ENCODE assay signal across 20 cellular contexts in genomic region chr11:134737563-134738510, GRCh38.
A peak's percentile ranks its signal among the peaks of the same experiment; 100 is the strongest.
DNase-seq lines count a peak whose midpoint lies in the region; ATAC-seq, FAIRE-seq and TF ChIP-seq lines count a peak whose summit lies in the region.
"Had no signal": no experiment of that assay in that cellular context is flagged by ENCODE, and none has a peak within 500 bp of the region (broad histone marks: within the 10 kb centered on the region; RNA-seq: fewer than 3 reads in every experiment).

No MANE protein-coding gene starts in this region.

- TF ChIP-seq POLR2A in H1 (IDR thresholded peaks at IDR 0.05; ENCODE audit: control extremely low read depth in 1 of 2, low read depth in 2 of 2, low read length in 2 of 2), result no peak
- TF ChIP-seq POLR2A in esophagus muscularis mucosa (IDR thresholded peaks at IDR 0.05; ENCODE audit: low read depth), result no peak

- no peak overlapping the region; the same call in 1 of the 2 replicates for H4K8ac ChIP-seq in H1 (ENCODE audit: extremely low read depth, insufficient read depth, low read length)

- H2BK15ac ChIP-seq in H1 (ENCODE audit: low read length), result peak overlapping the region; percentile 31; the same call in 1 of the 2 replicates

- no peaks in the 10 kb centered on the region for H3K9me3 Mint-ChIP-seq in stimulated activated naive CD8-positive, alpha-beta T cell treated with anti-CD3 and anti-CD28 coated beads, Interleukin-15, amount 100 ng/mL, for 72 hours
- H3K9me3 Mint-ChIP-seq: CD8-positive, alpha-beta T cell had no signal

- no peak overlapping the region for H2AFZ ChIP-seq in H1 (ENCODE audit: low read length)
- H2AFZ ChIP-seq in smooth muscle cell (ENCODE audit: low read depth), result no peak overlapping the region
- H2AFZ ChIP-seq: GM23248 had no signal

- intact Hi-C loops in esophagus muscularis mucosa (cut with DNase I), result no loop called here

- DNase-seq in stimulated activated naive CD8-positive, alpha-beta T cell treated with anti-CD3 and anti-CD28 coated beads, Interleukin-15, amount 100 ng/mL, for 72 hours, result no peak
- no peak for DNase-seq in stimulated activated naive CD8-positive, alpha-beta T cell treated with anti-CD3 and anti-CD28 coated beads, Interleukin-15, Interleukin-2, amounts not matched to agents 100 U/mL and 50 U/mL, for 24 hours
- DNase-seq in H1 (ENCODE audit: low read depth in 1 of 2, low spot score in 2 of 2) (no peak), mesenteric fat pad (ENCODE audit: low spot score) (peak; percentile 71), esophagus muscularis mucosa (ENCODE audit: extremely low spot score) (no peak), smooth muscle cell (lab: John Stamatoyannopoulos, UW; ENCODE audit: unreplicated experiment) (no peak), D721Med (ENCODE audit: insufficient read length, low spot score) (no peak)
- DNase-seq: Calu3; CD8-positive, alpha-beta T cell; DMS 273 treated with DMSO at 0.1 percent for 48 hours; DMS53; GM23248; H7; HFFc6 had no signal

- no peak overlapping the region for H3K23ac ChIP-seq in H1 (ENCODE audit: insufficient read length)

- H3K36me3 ChIP-seq in H1 (ENCODE audit: control insufficient read depth in 2 of 4, insufficient read depth in 4 of 4, low read length in 3 of 4) (no peaks in the 10 kb centered on the region), esophagus muscularis mucosa (no peaks in the 10 kb centered on the region), smooth muscle cell (ENCODE audit: low read depth) (no peaks in the 10 kb centered on the region)
- H3K36me3 ChIP-seq: BLaER1 treated with 17β-estradiol and CSF1 and Interleukin-3, amounts not matched to agents 10 nM and 100 nM had no signal

- no peak; a peak in 1 of 4 replicates for TF ChIP-seq RAD21 in H1 (IDR thresholded peaks at IDR 0.05 in 1 of 2, conservative IDR thresholded peaks at IDR 0.05 in 1 of 2; ENCODE audit: low read depth in 2 of 2, low read length in 2 of 2)

- H3K9me3 ChIP-seq in H1 (ENCODE audit: insufficient read depth in 2 of 2, low read depth in 1 of 2, low read length in 1 of 2), result no peaks in the 10 kb centered on the region; a peak in 1 of 4 replicates
- H3K9me3 ChIP-seq in esophagus muscularis mucosa, result no peaks in the 10 kb centered on the region
- no peaks in the 10 kb centered on the region for H3K9me3 ChIP-seq in smooth muscle cell (replicated peaks; ENCODE audit: low read depth)
- H3K9me3 ChIP-seq: BLaER1 treated with 17β-estradiol and CSF1 and Interleukin-3, amounts not matched to agents 10 nM and 100 nM had no signal

- H3K9ac ChIP-seq in H1 (replicated peaks in 1 of 4; ENCODE audit: extremely low read depth in 1 of 4, low read depth in 3 of 4, low read length in 3 of 4) (no peak overlapping the region), smooth muscle cell (ENCODE audit: low read depth) (no peak overlapping the region)
- H3K9ac ChIP-seq: BLaER1 treated with 17β-estradiol and CSF1 and Interleukin-3, amounts not matched to agents 10 nM and 100 nM; GM23248 had no signal

- no peak overlapping the region for H3K27ac Mint-ChIP-seq in stimulated activated naive CD8-positive, alpha-beta T cell treated with anti-CD3 and anti-CD28 coated beads, Interleukin-15, amount 100 ng/mL, for 72 hours
- H3K27ac Mint-ChIP-seq: B cell; CD8-positive, alpha-beta T cell; HFFc6 had no signal

- no peak overlapping the region for H3K56ac ChIP-seq in H1 (replicated peaks; ENCODE audit: insufficient read length, low read depth, low read length)

- H2AK5ac ChIP-seq in H1 (ENCODE audit: low read depth, low read length), result peak overlapping the region; percentile 39

- H2BK20ac ChIP-seq in H1 (ENCODE audit: low read length), result 0 out of 2 replicates have a peak overlapping the region, but pooled peaks have one; percentile 34

- peak; percentile 14 for ATAC-seq in stimulated activated naive CD8-positive, alpha-beta T cell treated with anti-CD3 and anti-CD28 coated beads, Interleukin-15, amount 100 ng/mL, for 72 hours
- ATAC-seq in stimulated activated naive CD8-positive, alpha-beta T cell treated with anti-CD3 and anti-CD28 coated beads, Interleukin-15, Interleukin-2, amounts not matched to agents 100 U/mL and 50 U/mL, for 24 hours, result no peak
- ATAC-seq: CD8-positive, alpha-beta T cell; HCT116; K562 had no signal

- no peak for FAIRE-seq in H1 (lab: Jason Lieb, UNC)
- no peak for FAIRE-seq in D721Med (lab: Jason Lieb, UNC)
- FAIRE-seq: G401.6, GM12891, K562 had no signal

- H3K4me3 ChIP-seq in H1 (ENCODE audit: extremely low read depth in 1 of 4, insufficient read depth in 2 of 4, low read depth in 3 of 4, low read length in 4 of 4) (no peak overlapping the region), esophagus muscularis mucosa (no peak overlapping the region), smooth muscle cell (no peak overlapping the region)
- H3K4me3 ChIP-seq: BLaER1 treated with 17β-estradiol and CSF1 and Interleukin-3, amounts not matched to agents 10 nM and 100 nM; GM23248; K562 had no signal

- 83% methylated on average over 12 of the region's 20 CpGs; no CpG with 5 or more reads in 1 of the 2 experiments for WGBS in H1 (ENCODE audit: extremely low coverage in 1 of 2, insufficient coverage in 1 of 2, insufficient read length in 1 of 2, insufficient replicate concordance in 2 of 2, low coverage in 1 of 2, low lambda C conversion rate in 2 of 2, missing lambda C conversion rate in 1 of 2), 2 experiments
- 85% methylated on average over 15 of the region's 20 CpGs for WGBS in esophagus muscularis mucosa
- 86% methylated on average over 20 of the region's 20 CpGs for WGBS in smooth muscle cell (ENCODE audit: low lambda C conversion rate)

- CTCF ChIA-PET in H1 (lab: Charles Lee; ENCODE audit: partially characterized antibody), result interaction anchor here (0.6 to 1.7 kb wide), 4 partner anchors 11 to 162 kb away, joined by 3 to 8 read pairs (median 3); no protein-coding TSS in a partner anchor

- H4K20me1 ChIP-seq in H1 (replicated peaks in 1 of 2; ENCODE audit: control insufficient read depth in 1 of 2, insufficient read depth in 2 of 2, low read length in 2 of 2) (peaks cover 0 to 8% of the 10 kb centered on the region in 2 experiments), smooth muscle cell (ENCODE audit: low read depth) (peaks cover 3% of the 10 kb centered on the region)
- H4K20me1 ChIP-seq: BLaER1 treated with 17β-estradiol and CSF1 and Interleukin-3, amounts not matched to agents 10 nM and 100 nM had no signal

- H4K5ac ChIP-seq in H1 (ENCODE audit: insufficient read length, low read depth, low read length), result no peak overlapping the region

- H3K27me3 Mint-ChIP-seq in stimulated activated naive CD8-positive, alpha-beta T cell treated with anti-CD3 and anti-CD28 coated beads, Interleukin-15, amount 100 ng/mL, for 72 hours, result no peaks in the 10 kb centered on the region

- peak overlapping the region; percentile 40 for H3K14ac ChIP-seq in H1 (ENCODE audit: insufficient read length)

- no peak overlapping the region for H3K4me3 Mint-ChIP-seq in stimulated activated naive CD8-positive, alpha-beta T cell treated with anti-CD3 and anti-CD28 coated beads, Interleukin-15, amount 100 ng/mL, for 72 hours
- H3K4me3 Mint-ChIP-seq: B cell; CD8-positive, alpha-beta T cell; HFFc6 had no signal

- H3K79me1 ChIP-seq in H1 (ENCODE audit: low read depth, low read length), result 0 out of 2 replicates have a peak, but pooled peaks cover 3% of the 10 kb centered on the region

- H3K18ac ChIP-seq in H1 (ENCODE audit: extremely low read depth, low read length), result peak overlapping the region; percentile 51

- H2BK120ac ChIP-seq in H1 (replicated peaks; ENCODE audit: low read depth, low read length), result peak overlapping the region; percentile 79

- H3K27ac ChIP-seq in H1 (ENCODE audit: low read depth, low read length) (no peak overlapping the region; the same call in 1 of the 2 replicates), esophagus muscularis mucosa (replicated peaks in 1 of 4) (no peak overlapping the region), smooth muscle cell (ENCODE audit: low read depth) (no peak overlapping the region)
- H3K27ac ChIP-seq: BLaER1 treated with 17β-estradiol and CSF1 and Interleukin-3, amounts not matched to agents 10 nM and 100 nM; GM23248 had no signal

- TF ChIP-seq CTCF in H1 (IDR thresholded peaks at IDR 0.05; ENCODE audit: control extremely low read depth in 1 of 3, insufficient read depth in 1 of 3, low read depth in 1 of 3, low read length in 3 of 3) (no peak), esophagus muscularis mucosa (IDR thresholded peaks at IDR 0.05) (no peak), smooth muscle cell (IDR thresholded peaks at IDR 0.05; ENCODE audit: borderline replicate concordance, insufficient read depth, poor library complexity, severe bottlenecking) (no peak), D721Med (IDR thresholded peaks at IDR 0.05; ENCODE audit: insufficient read depth, missing control alignments) (no peak)

- H2BK12ac ChIP-seq in H1 (ENCODE audit: low read depth, low read length), result peak overlapping the region; percentile 80

- peaks cover 0 to 3% (median 0%) of the 10 kb centered on the region in 4 experiments; a peak in 1 of 7 replicates for H3K27me3 ChIP-seq in H1 (replicated peaks in 1 of 4; ENCODE audit: control insufficient read depth in 3 of 4, extremely low read depth in 1 of 4, insufficient read depth in 3 of 4, low read length in 3 of 4)
- H3K27me3 ChIP-seq in esophagus muscularis mucosa, result no peaks in the 10 kb centered on the region
- no peaks in the 10 kb centered on the region for H3K27me3 ChIP-seq in smooth muscle cell (ENCODE audit: low read depth)
- H3K27me3 ChIP-seq: BLaER1 treated with 17β-estradiol and CSF1 and Interleukin-3, amounts not matched to agents 10 nM and 100 nM had no signal

- H3K23me2 ChIP-seq in H1 (ENCODE audit: low read depth, low read length), result peaks cover 18% of the 10 kb centered on the region

- H3F3A ChIP-seq in smooth muscle cell (ENCODE audit: low read depth), result peaks cover 1% of the 10 kb centered on the region

- peaks cover 12% of the 10 kb centered on the region for H3K4me1 Mint-ChIP-seq in stimulated activated naive CD8-positive, alpha-beta T cell treated with anti-CD3 and anti-CD28 coated beads, Interleukin-15, amount 100 ng/mL, for 72 hours
- H3K4me1 Mint-ChIP-seq: B cell had no signal

- peak overlapping the region; percentile 91 for H4K91ac ChIP-seq in H1 (replicated peaks; ENCODE audit: insufficient read length, low read length)

- POLR2A ChIA-PET in H1 (lab: Charles Lee; ENCODE audit: partially characterized antibody), result no interaction called here

- H3K4me2 ChIP-seq in H1 (ENCODE audit: insufficient read depth in 1 of 2, low read depth in 2 of 2, low read length in 2 of 2) (0 out of 4 replicates have a peak overlapping the region, but pooled peaks of 1 of the 2 experiments have one; percentile 14), smooth muscle cell (no peak overlapping the region)
- H3K4me2 ChIP-seq: BLaER1 treated with 17β-estradiol and CSF1 and Interleukin-3, amounts not matched to agents 10 nM and 100 nM had no signal

- H2BK5ac ChIP-seq in H1 (ENCODE audit: low read depth, low read length), result no peak overlapping the region

- H3K79me2 ChIP-seq in H1 (ENCODE audit: control insufficient read depth in 1 of 2, insufficient read depth in 2 of 2, low read length in 2 of 2) (no peaks in the 10 kb centered on the region), smooth muscle cell (ENCODE audit: low read depth) (no peaks in the 10 kb centered on the region)

- H3K4me1 ChIP-seq in H1 (replicated peaks in 1 of 4; ENCODE audit: control insufficient read depth in 3 of 4, insufficient read depth in 4 of 4, low read length in 3 of 4), result peaks cover 0 to 8% (median 6%) of the 10 kb centered on the region in 4 experiments; a peak in 6 of 7 replicates
- peaks cover 0 to 30% (median 15%) of the 10 kb centered on the region in 4 donors for H3K4me1 ChIP-seq in esophagus muscularis mucosa
- peaks cover 16% of the 10 kb centered on the region for H3K4me1 ChIP-seq in smooth muscle cell (ENCODE audit: low read depth)

- no peak for TF ChIP-seq EP300 in H1 (IDR thresholded peaks at IDR 0.05; ENCODE audit: borderline replicate concordance in 1 of 2, low read depth in 2 of 2, low read length in 2 of 2)
- TF ChIP-seq EP300 in esophagus muscularis mucosa (IDR thresholded peaks at IDR 0.05), result no peak

- peak overlapping the region; percentile 78 for H3K4ac ChIP-seq in H1 (replicated peaks; ENCODE audit: insufficient read length, low read depth, low read length)
